ENCODE assay signal across 17 cellular contexts in the genomic region with DNA sequence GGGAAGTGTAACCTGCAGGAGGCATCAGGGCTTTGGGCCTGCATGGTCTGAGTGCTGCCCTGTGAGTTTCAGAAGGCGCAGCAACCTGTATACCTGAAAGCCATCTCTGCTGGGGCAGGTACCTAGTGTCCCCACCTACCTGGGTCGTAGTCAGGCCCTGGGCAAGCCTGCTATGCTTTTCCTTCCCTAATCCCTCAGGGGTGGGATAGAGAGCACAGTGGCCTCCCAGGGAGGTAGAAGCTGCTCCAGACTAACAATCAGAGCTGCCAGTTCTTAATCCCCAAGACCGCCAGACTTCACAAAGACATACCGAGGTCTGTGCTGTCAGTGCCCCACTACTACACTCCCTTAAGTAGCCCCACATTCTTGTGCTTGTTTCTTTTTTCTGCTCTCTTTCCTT. TPM values are rescaled to one million over a fixed set of nuclear protein-coding genes. Genes with fewer than 3 reads are reported as not detected.
DNase-seq lines count a peak whose midpoint lies in the region; ATAC-seq, FAIRE-seq and TF ChIP-seq lines count a peak whose summit lies in the region.
"Had no signal": no experiment of that assay in that cellular context is flagged by ENCODE, and none has a peak within 500 bp of the region (broad histone marks: within the 10 kb centered on the region; RNA-seq: fewer than 3 reads in every experiment).

No MANE protein-coding gene starts in this region.

- H3K9ac ChIP-seq in H1 (replicated peaks in 1 of 4; ENCODE audit: extremely low read depth in 1 of 4, low read depth in 3 of 4, low read length in 3 of 4) (no peak overlapping the region), HepG2 (ENCODE audit: insufficient read depth, low read depth, low read length) (no peak overlapping the region)

- no peaks in the 10 kb centered on the region; the same call in 1 of the 2 replicates for H3K79me1 ChIP-seq in H1 (ENCODE audit: low read depth, low read length)

- H3K79me2 ChIP-seq in H1 (ENCODE audit: control insufficient read depth in 1 of 2, insufficient read depth in 2 of 2, low read length in 2 of 2) (peaks cover 3 to 92% of the 10 kb centered on the region in 2 experiments; a peak in 3 of 4 replicates), HepG2 (ENCODE audit: insufficient read depth, low read length) (peaks cover 62% of the 10 kb centered on the region)

- CTCF ChIA-PET in CD4-positive, alpha-beta T cell (lab: Charles Lee): no interaction called here
- CTCF ChIA-PET in HEK293 (lab: Yijun Ruan, JAX): interaction anchor here (0.7 kb wide), 1 partner anchor 124 kb away, joined by 3 read pairs; no protein-coding TSS in a partner anchor
- CTCF ChIA-PET in H1 (lab: Charles Lee; ENCODE audit: partially characterized antibody): interaction anchor here (1.7 kb wide), 1 partner anchor 473 kb away, joined by 5 read pairs; no protein-coding TSS in a partner anchor
- CTCF ChIA-PET in HepG2 (lab: Yijun Ruan, JAX; ENCODE audit: low intra/inter-chr PET ratio, low total read pairs): no interaction called here

- H4K8ac ChIP-seq in H1 (ENCODE audit: extremely low read depth, insufficient read depth, low read length): no peak overlapping the region

- H3K27ac Mint-ChIP-seq in CD4-positive, alpha-beta T cell: peak overlapping the region; percentile 25
- peak overlapping the region; percentile 64 for H3K27ac Mint-ChIP-seq in nephron progenitor cell
- H3K27ac Mint-ChIP-seq: stimulated activated effector memory CD8-positive, alpha-beta T cell treated with anti-CD3 and anti-CD28 coated beads, Interleukin-12 subunit alpha, Interleukin-12 subunit beta, amount 100 ng/mL, for 72 hours had no signal

- H4K5ac ChIP-seq in H1 (ENCODE audit: insufficient read length, low read depth, low read length): no peak overlapping the region

- TF ChIP-seq EP300 in H1 (IDR thresholded peaks at IDR 0.05; ENCODE audit: borderline replicate concordance in 1 of 2, low read depth in 2 of 2, low read length in 2 of 2) (no peak), HepG2 (IDR thresholded peaks at IDR 0.05; ENCODE audit: low read depth in 2 of 2, low read length in 2 of 2) (no peak), HepG2 (CRISPR knock-in tag; IDR thresholded peaks at IDR 0.05; ENCODE audit: borderline replicate concordance) (no peak), upper lobe of left lung (IDR thresholded peaks at IDR 0.05) (no peak)

- no peak overlapping the region for H3K4me2 ChIP-seq in H1 (ENCODE audit: insufficient read depth in 1 of 2, low read depth in 2 of 2, low read length in 2 of 2)
- no peak overlapping the region for H3K4me2 ChIP-seq in HepG2 (ENCODE audit: low read depth, low read length)

- no peaks in the 10 kb centered on the region; the same call in 1 of the 2 replicates for H3K23me2 ChIP-seq in H1 (ENCODE audit: low read depth, low read length)

- peaks cover 3 to 5% of the 10 kb centered on the region in 2 experiments; a peak in 2 of 3 replicates for H3K36me3 ChIP-seq in HEK293 (ENCODE audit: control insufficient read depth in 2 of 2, insufficient read depth in 1 of 2, low read length in 2 of 2)
- H3K36me3 ChIP-seq in H1 (ENCODE audit: control insufficient read depth in 2 of 4, insufficient read depth in 4 of 4, low read length in 3 of 4): no peaks in the 10 kb centered on the region; a peak in 1 of 8 replicates
- H3K36me3 ChIP-seq in HepG2 (replicated peaks in 1 of 2; ENCODE audit: control insufficient read depth in 1 of 2, insufficient read depth in 2 of 2, low read length in 2 of 2): peaks cover 1 to 11% of the 10 kb centered on the region in 2 experiments; a peak in 2 of 5 replicates
- H3K36me3 ChIP-seq in upper lobe of left lung: peaks cover 0 to 17% (median 0%) of the 10 kb centered on the region in 4 donors

- H2BK120ac ChIP-seq in H1 (replicated peaks; ENCODE audit: low read depth, low read length): no peak overlapping the region

- TF ChIP-seq RAD21 in H1 (IDR thresholded peaks at IDR 0.05 in 1 of 2, conservative IDR thresholded peaks at IDR 0.05 in 1 of 2; ENCODE audit: low read depth in 2 of 2, low read length in 2 of 2): peak in 1 of 2 experiments; percentile 10; a peak in 1 of 4 replicates
- no peak for TF ChIP-seq RAD21 in HepG2 (CRISPR knock-in tag; IDR thresholded peaks at IDR 0.05)

- H3K4me1 Mint-ChIP-seq in CD4-positive, alpha-beta T cell (ENCODE audit: low read depth): peaks cover 67% of the 10 kb centered on the region
- H3K4me1 Mint-ChIP-seq in nephron progenitor cell: peaks cover 9% of the 10 kb centered on the region

- no peak for ATAC-seq in CD4-positive, alpha-beta T cell (ENCODE audit: poor library complexity)
- ATAC-seq in HepG2 (no peak), upper lobe of left lung (ENCODE audit: low FRiP score in 2 of 2) (no peak), HG02763 (IDR thresholded peaks at IDR 0.05; ENCODE audit: unreplicated experiment) (no peak)
- ATAC-seq: mucosa of descending colon; stimulated activated effector memory CD8-positive, alpha-beta T cell treated with anti-CD3 and anti-CD28 coated beads, Interleukin-12 subunit alpha, Interleukin-12 subunit beta, amount 100 ng/mL, for 72 hours had no signal

- H2AFZ ChIP-seq in H1 (ENCODE audit: low read length): no peak overlapping the region
- no peak overlapping the region for H2AFZ ChIP-seq in HepG2 (ENCODE audit: low read length)

- no peak overlapping the region for H3K4ac ChIP-seq in H1 (replicated peaks; ENCODE audit: insufficient read length, low read depth, low read length)

- WGBS in H1 (ENCODE audit: extremely low coverage in 1 of 2, insufficient coverage in 1 of 2, insufficient read length in 1 of 2, insufficient replicate concordance in 2 of 2, low coverage in 1 of 2, low lambda C conversion rate in 2 of 2, missing lambda C conversion rate in 1 of 2), 2 experiments: 55% methylated on average over 4 of the region's 4 CpGs; no CpG with 5 or more reads in 1 of the 2 experiments
- WGBS in HepG2 (ENCODE audit: low lambda C conversion rate): 90% methylated on average over 2 of the region's 4 CpGs
- WGBS in upper lobe of left lung, 2 donors: 77 to 88% methylated on average over 3 to 4 of the region's 4 CpGs

- no peak for TF ChIP-seq CTCF in CD4-positive, alpha-beta T cell (IDR thresholded peaks at IDR 0.05)
- no peak for TF ChIP-seq CTCF in HEK293 (tag by site-specific recombination; IDR thresholded peaks at IDR 0.05)
- TF ChIP-seq CTCF in H1 (IDR thresholded peaks at IDR 0.05; ENCODE audit: control extremely low read depth in 1 of 3, insufficient read depth in 1 of 3, low read depth in 1 of 3, low read length in 3 of 3): no peak
- TF ChIP-seq CTCF in nephron progenitor cell (IDR thresholded peaks at IDR 0.05): no peak
- no peak for TF ChIP-seq CTCF in HepG2 (CRISPR knock-in tag; IDR thresholded peaks at IDR 0.05)
- TF ChIP-seq CTCF in upper lobe of left lung (IDR thresholded peaks at IDR 0.05): no peak

- in situ Hi-C loops in HepG2 (cut with HindIII; ENCODE audit: extremely low pct_ligation_motif_present, low pct_unique_long_range_greater_than_20kb): no loop called here

- no peak overlapping the region for H3K23ac ChIP-seq in H1 (ENCODE audit: insufficient read length)

- H3K14ac ChIP-seq in H1 (ENCODE audit: insufficient read length): no peak overlapping the region

- no peak overlapping the region for H2BK12ac ChIP-seq in H1 (ENCODE audit: low read depth, low read length)

- peaks cover 89% of the 10 kb centered on the region for H3K36me3 Mint-ChIP-seq in CD4-positive, alpha-beta T cell (ENCODE audit: low read depth)
- H3K36me3 Mint-ChIP-seq in nephron progenitor cell (ENCODE audit: low read depth): peaks cover 75% of the 10 kb centered on the region

- H3K27me3 ChIP-seq in CD4-positive, alpha-beta T cell (ENCODE audit: control insufficient read depth, insufficient read depth, low read length): no peaks in the 10 kb centered on the region
- H3K27me3 ChIP-seq in H1 (replicated peaks in 1 of 4; ENCODE audit: control insufficient read depth in 3 of 4, extremely low read depth in 1 of 4, insufficient read depth in 3 of 4, low read length in 3 of 4) (no peaks in the 10 kb centered on the region), HepG2 (ENCODE audit: control insufficient read depth in 1 of 2, insufficient read depth in 2 of 2, low read length in 2 of 2) (no peaks in the 10 kb centered on the region), upper lobe of left lung (no peaks in the 10 kb centered on the region)
- H3K27me3 ChIP-seq: heart right ventricle, transverse colon had no signal

- H4K91ac ChIP-seq in H1 (replicated peaks; ENCODE audit: insufficient read length, low read length): no peak overlapping the region

- H4K20me1 ChIP-seq in H1 (replicated peaks in 1 of 2; ENCODE audit: control insufficient read depth in 1 of 2, insufficient read depth in 2 of 2, low read length in 2 of 2): peaks cover 2 to 4% of the 10 kb centered on the region in 2 experiments
- no peaks in the 10 kb centered on the region for H4K20me1 ChIP-seq in HepG2 (ENCODE audit: insufficient read depth, low read length)

- no TSS peak for BruUV-seq in HepG2 (replicated peaks; lab: Mats Ljungman, UMichigan)

- H3K56ac ChIP-seq in H1 (replicated peaks; ENCODE audit: insufficient read length, low read depth, low read length): no peak overlapping the region

- peaks cover 25% of the 10 kb centered on the region for H3K9me3 ChIP-seq in CD4-positive, alpha-beta T cell (ENCODE audit: control insufficient read depth, low read length)
- H3K9me3 ChIP-seq in HEK293 (ENCODE audit: control insufficient read depth, insufficient read depth, low read depth, low read length) (no peaks in the 10 kb centered on the region), H1 (ENCODE audit: insufficient read depth in 2 of 2, low read depth in 1 of 2, low read length in 1 of 2) (no peaks in the 10 kb centered on the region), HepG2 (ENCODE audit: low read length) (peaks cover 13% of the 10 kb centered on the region), upper lobe of left lung (peaks cover 5 to 20% (median 15%) of the 10 kb centered on the region in 4 donors)

- POLR2A ChIA-PET in CD4-positive, alpha-beta T cell (lab: Charles Lee): no interaction called here
- POLR2A ChIA-PET in HEK293 (lab: Yijun Ruan, JAX) (no interaction called here), H1 (lab: Charles Lee; ENCODE audit: partially characterized antibody) (no interaction called here), HepG2 (lab: Yijun Ruan, JAX) (no interaction called here)

- H3K18ac ChIP-seq in H1 (ENCODE audit: extremely low read depth, low read length): no peak overlapping the region

- no peak for TF ChIP-seq POLR2A in H1 (IDR thresholded peaks at IDR 0.05; ENCODE audit: control extremely low read depth in 1 of 2, low read depth in 2 of 2, low read length in 2 of 2)
- no peak for TF ChIP-seq POLR2A in HepG2 (IDR thresholded peaks at IDR 0.05; ENCODE audit: insufficient read depth in 1 of 2, low read depth in 2 of 2, low read length in 2 of 2)
- TF ChIP-seq POLR2A in upper lobe of left lung (IDR thresholded peaks at IDR 0.05): no peak

- H3K4me3 Mint-ChIP-seq in CD4-positive, alpha-beta T cell: peak overlapping the region; percentile 5
- H3K4me3 Mint-ChIP-seq in nephron progenitor cell: no peak overlapping the region
- H3K4me3 Mint-ChIP-seq: stimulated activated effector memory CD8-positive, alpha-beta T cell treated with anti-CD3 and anti-CD28 coated beads, Interleukin-12 subunit alpha, Interleukin-12 subunit beta, amount 100 ng/mL, for 72 hours had no signal

- H3K4me1 ChIP-seq in HEK293 (ENCODE audit: control insufficient read depth, insufficient read depth, low read length): 0 out of 2 replicates have a peak, but pooled peaks cover 2% of the 10 kb centered on the region
- peaks cover 0 to 5% (median 0%) of the 10 kb centered on the region in 4 experiments; a peak in 3 of 7 replicates for H3K4me1 ChIP-seq in H1 (replicated peaks in 1 of 4; ENCODE audit: control insufficient read depth in 3 of 4, insufficient read depth in 4 of 4, low read length in 3 of 4)
- H3K4me1 ChIP-seq in HepG2 (ENCODE audit: insufficient read depth, low read length): peaks cover 6% of the 10 kb centered on the region; the same call in 1 of the 2 replicates
- peaks cover 20 to 39% (median 31%) of the 10 kb centered on the region in 4 donors for H3K4me1 ChIP-seq in upper lobe of left lung

- H3K27me3 Mint-ChIP-seq in CD4-positive, alpha-beta T cell: no peaks in the 10 kb centered on the region
- H3K27me3 Mint-ChIP-seq in nephron progenitor cell (ENCODE audit: low read depth, poor library complexity): no peaks in the 10 kb centered on the region

- peak; percentile 73 for FAIRE-seq in H1 (lab: Jason Lieb, UNC)
- FAIRE-seq in HepG2 (lab: Jason Lieb, UNC): no peak

- no peak overlapping the region for H2AK5ac ChIP-seq in H1 (ENCODE audit: low read depth, low read length)

- no peak overlapping the region for H2BK20ac ChIP-seq in H1 (ENCODE audit: low read length)

- no peak overlapping the region for H3K27ac ChIP-seq in CD4-positive, alpha-beta T cell (ENCODE audit: low read depth, low read length)
- H3K27ac ChIP-seq in HEK293 (ENCODE audit: extremely low read depth, low read depth, low read length) (no peak overlapping the region), H1 (ENCODE audit: low read depth, low read length) (no peak overlapping the region), HepG2 (ENCODE audit: extremely low read length, insufficient read depth, low read length) (no peak overlapping the region), upper lobe of left lung (peak overlapping the region in 1 of 4 donors; percentile 67)
- H3K27ac ChIP-seq: transverse colon had no signal

- intact Hi-C loops in CD4-positive, alpha-beta T cell (cut with DNase I, micrococcal nuclease): loop anchor here in 1 of 2 experiments (5.0 kb wide), 2 partner anchors 33 to 53 kb away; partner anchors contain the start of genes KLLN and PTEN
- intact Hi-C loops in HepG2 (cut with micrococcal nuclease; ENCODE audit: unreplicated experiment): no loop called here

- no peak overlapping the region for H2BK15ac ChIP-seq in H1 (ENCODE audit: low read length)

- H2BK5ac ChIP-seq in H1 (ENCODE audit: low read depth, low read length): peak overlapping the region; percentile 60; the same call in 1 of the 2 replicates

- H3K4me3 ChIP-seq in HEK293 (ENCODE audit: low read depth, low read length) (no peak overlapping the region), H1 (ENCODE audit: extremely low read depth in 1 of 4, insufficient read depth in 2 of 4, low read depth in 3 of 4, low read length in 4 of 4) (no peak overlapping the region), HepG2 (replicated peaks in 1 of 3; ENCODE audit: insufficient read depth in 1 of 3, low read depth in 2 of 3, low read length in 3 of 3) (no peak overlapping the region), upper lobe of left lung (no peak overlapping the region)
- H3K4me3 ChIP-seq: heart right ventricle, mucosa of descending colon, transverse colon had no signal

- DNase-seq in CD4-positive, alpha-beta T cell: no peak
- DNase-seq in H1 (ENCODE audit: low read depth in 1 of 2, low spot score in 2 of 2) (peak; percentile 33 to 55), nephron progenitor cell (no peak), HepG2 (ENCODE audit: low spot score) (no peak), upper lobe of left lung (no peak), foreskin melanocyte (no peak)
- DNase-seq: activated gamma-delta T cell treated with Interleukin-2 at 50 U/mL for 16 hours, amygdala, NCI-H1417, NCI-H748 treated with DMSO at 0.1 percent for 48 hours, retina, transverse colon had no signal

- peaks cover 8% of the 10 kb centered on the region for H3K9me3 Mint-ChIP-seq in CD4-positive, alpha-beta T cell
- peaks cover 44% of the 10 kb centered on the region for H3K9me3 Mint-ChIP-seq in nephron progenitor cell

RNA-seq across cellular contexts. Expression of gene PTEN, which starts 52.0 kb away (rescaled TPM):
- total RNA-seq in CD4-positive, alpha-beta T cell: 10 to 100 TPM; 79.8 to 86.0 TPM
- total RNA-seq in H1 (2021; fragmentation: NEBNext Ultra II Directional; extraction: Animal tissue kit (Norgen Biotek cat#: 25700)): 48.7 and 51.2 TPM in 2 replicates
- 4.2 and 6.3 TPM in 2 replicates for polyA plus RNA-seq in H1 (2011; rRNA removed)
- 9.9 TPM for polyA plus RNA-seq in H1 (2011; cell fraction: cytosol; rRNA removed)
- polyA plus RNA-seq in H1 (2011; cell fraction: nucleus; rRNA removed): 12.0 TPM
- polyA plus RNA-seq in H1 (2012, experiment 1 of 2): 18.2 to 45.1 TPM (median 19.4 TPM) in 4 replicates
- 1.3 TPM for polyA plus RNA-seq in H1 (2012, experiment 2 of 2)
- polyA plus RNA-seq in H1 (2013, experiment 1 of 2): 20.6 TPM
- polyA plus RNA-seq in H1 (2013, experiment 2 of 2): 18.6 TPM
- 48.6 and 57.5 TPM in 2 replicates for polyA minus RNA-seq in H1 (2011; rRNA and poly(A)+ RNA removed)
- 27.1 TPM for polyA minus RNA-seq in H1 (2011; cell fraction: cytosol; rRNA and poly(A)+ RNA removed)
- 199 TPM for polyA minus RNA-seq in H1 (2011; cell fraction: nucleus; rRNA and poly(A)+ RNA removed)
- total RNA-seq in HepG2 (2016; rRNA removed; fragmentation: Illumina TruSeq; extraction: Trizol): 53.4 and 61.3 TPM in 2 replicates
- 82.4 and 88.0 TPM in 2 replicates for total RNA-seq in HepG2 (2016; cell fraction: cytosol; rRNA removed; fragmentation: Illumina TruSeq; extraction: Trizol; ENCODE audit: low read depth)
- 47.2 and 66.2 TPM in 2 replicates for total RNA-seq in HepG2 (2016; cell fraction: insoluble cytoplasmic fraction; rRNA removed; fragmentation: Illumina TruSeq; extraction: Trizol)
- total RNA-seq in HepG2 (2016; cell fraction: membrane; rRNA removed; fragmentation: Illumina TruSeq; extraction: Trizol): 81.1 and 107 TPM in 2 replicates
- 127 and 136 TPM in 2 replicates for total RNA-seq in HepG2 (2016; cell fraction: nucleus; rRNA removed; fragmentation: Illumina TruSeq; extraction: Trizol)
- polyA plus RNA-seq in HepG2 (2011; rRNA removed): 21.4 and 30.3 TPM in 2 replicates
- polyA plus RNA-seq in HepG2 (2011; cell fraction: cytosol; rRNA removed): 7.0 and 9.2 TPM in 2 replicates
- polyA plus RNA-seq in HepG2 (2011; cell fraction: nucleus; rRNA removed): 16.9 and 17.8 TPM in 2 replicates
- 34.8 and 38.6 TPM in 2 replicates for polyA plus RNA-seq in HepG2 (2012)
- polyA plus RNA-seq in HepG2 (2016; cell fraction: cytosol; fragmentation: Illumina TruSeq; extraction: Trizol; ENCODE audit: low read depth): 34.1 and 35.2 TPM in 2 replicates
- polyA plus RNA-seq in HepG2 (2016; cell fraction: insoluble cytoplasmic fraction; fragmentation: Illumina TruSeq; extraction: Trizol; ENCODE audit: low read depth): 41.9 and 43.9 TPM in 2 replicates
- 60.0 and 64.3 TPM in 2 replicates for polyA plus RNA-seq in HepG2 (2016; cell fraction: membrane; fragmentation: Illumina TruSeq; extraction: Trizol; ENCODE audit: low read depth)
- polyA plus RNA-seq in HepG2 (2016; cell fraction: nucleus; fragmentation: Illumina TruSeq; extraction: Trizol; ENCODE audit: insufficient read depth, low read depth): 62.6 and 63.9 TPM in 2 replicates
- polyA minus RNA-seq in HepG2 (2011; rRNA and poly(A)+ RNA removed; ENCODE audit: low replicate concordance): 18.6 and 85.7 TPM in 2 replicates
- polyA minus RNA-seq in HepG2 (2011; cell fraction: cytosol; rRNA and poly(A)+ RNA removed): 43.6 and 59.8 TPM in 2 replicates
- 255 and 302 TPM in 2 replicates for polyA minus RNA-seq in HepG2 (2011; cell fraction: nucleus; rRNA and poly(A)+ RNA removed)
- total RNA-seq in upper lobe of left lung: 100 to 1,000 TPM in 3 of 6 donors, 10 to 100 TPM in 3; 63.3 to 177 (median 99.0) TPM

RNA-seq across cellular contexts. Expression of gene KLLN, which starts 52.1 kb away (rescaled TPM):
- under 1 TPM; 0.33 to 0.36 TPM for total RNA-seq in CD4-positive, alpha-beta T cell
- 0.71 and 0.73 TPM in 2 replicates for total RNA-seq in H1 (2021; fragmentation: NEBNext Ultra II Directional; extraction: Animal tissue kit (Norgen Biotek cat#: 25700))
- polyA plus RNA-seq in H1 (2011; rRNA removed): 0.24 TPM in 2 replicates
- 0.19 TPM for polyA plus RNA-seq in H1 (2011; cell fraction: cytosol; rRNA removed)
- 0.37 TPM for polyA plus RNA-seq in H1 (2011; cell fraction: nucleus; rRNA removed)
- polyA plus RNA-seq in H1 (2012, experiment 1 of 2): 0.37 to 0.64 TPM (median 0.46 TPM) in 4 replicates
- 0.16 TPM for polyA plus RNA-seq in H1 (2012, experiment 2 of 2)
- 0.16 TPM for polyA plus RNA-seq in H1 (2013, experiment 1 of 2)
- polyA plus RNA-seq in H1 (2013, experiment 2 of 2): 0.26 TPM
- polyA minus RNA-seq in H1 (2011; rRNA and poly(A)+ RNA removed): 0.76 and 1.2 TPM in 2 replicates
- 0.22 TPM for polyA minus RNA-seq in H1 (2011; cell fraction: cytosol; rRNA and poly(A)+ RNA removed)
- polyA minus RNA-seq in H1 (2011; cell fraction: nucleus; rRNA and poly(A)+ RNA removed): 2.8 TPM
- 0.39 and 0.44 TPM in 2 replicates for total RNA-seq in HepG2 (2016; rRNA removed; fragmentation: Illumina TruSeq; extraction: Trizol)
- total RNA-seq in HepG2 (2016; cell fraction: cytosol; rRNA removed; fragmentation: Illumina TruSeq; extraction: Trizol; ENCODE audit: low read depth): 0.53 and 0.61 TPM in 2 replicates
- total RNA-seq in HepG2 (2016; cell fraction: insoluble cytoplasmic fraction; rRNA removed; fragmentation: Illumina TruSeq; extraction: Trizol): 0.45 and 0.46 TPM in 2 replicates
- 0.68 and 0.76 TPM in 2 replicates for total RNA-seq in HepG2 (2016; cell fraction: membrane; rRNA removed; fragmentation: Illumina TruSeq; extraction: Trizol)
- 0.56 and 0.63 TPM in 2 replicates for total RNA-seq in HepG2 (2016; cell fraction: nucleus; rRNA removed; fragmentation: Illumina TruSeq; extraction: Trizol)
- polyA plus RNA-seq in HepG2 (2011; rRNA removed): 0.08 and 0.12 TPM in 2 replicates
- polyA plus RNA-seq in HepG2 (2011; cell fraction: cytosol; rRNA removed): 0.12 and 0.14 TPM in 2 replicates
- polyA plus RNA-seq in HepG2 (2011; cell fraction: nucleus; rRNA removed): 0.19 and 0.23 TPM in 2 replicates
- polyA plus RNA-seq in HepG2 (2012): 0.15 and 0.34 TPM in 2 replicates
- 0.06 and 0.10 TPM in 2 replicates for polyA plus RNA-seq in HepG2 (2016; cell fraction: cytosol; fragmentation: Illumina TruSeq; extraction: Trizol; ENCODE audit: low read depth)
- polyA plus RNA-seq in HepG2 (2016; cell fraction: insoluble cytoplasmic fraction; fragmentation: Illumina TruSeq; extraction: Trizol; ENCODE audit: low read depth): 0.38 and 0.51 TPM in 2 replicates
- polyA plus RNA-seq in HepG2 (2016; cell fraction: membrane; fragmentation: Illumina TruSeq; extraction: Trizol; ENCODE audit: low read depth): 0.28 and 0.29 TPM in 2 replicates
- polyA plus RNA-seq in HepG2 (2016; cell fraction: nucleus; fragmentation: Illumina TruSeq; extraction: Trizol; ENCODE audit: insufficient read depth, low read depth): 0.27 TPM in 2 replicates
- polyA minus RNA-seq in HepG2 (2011; rRNA and poly(A)+ RNA removed; ENCODE audit: low replicate concordance): 0.64 and 3.7 TPM in 2 replicates
- 0.20 and 0.35 TPM in 2 replicates for polyA minus RNA-seq in HepG2 (2011; cell fraction: cytosol; rRNA and poly(A)+ RNA removed)
- 0.75 and 1.0 TPM in 2 replicates for polyA minus RNA-seq in HepG2 (2011; cell fraction: nucleus; rRNA and poly(A)+ RNA removed)
- under 1 TPM in 4 of 6 donors, not detected in 2; 0.20 to 0.54 (median 0.44) TPM for total RNA-seq in upper lobe of left lung

Comparison
In these comparisons a context has a peak if more than half of its experiments do, and no peak if none do; other contexts are left out.
1. DNase-seq: peak in H1 (2 of 2); none in CD4-positive, alpha-beta T cell (0 of 10), nephron progenitor cell (single experiment), HepG2 (single experiment), upper lobe of left lung (0 of 2) and foreskin melanocyte (single experiment).
2. CTCF ChIA-PET loops: an anchor here in HEK293 (0.7 kb wide) and H1 (1.7 kb wide); none called in CD4-positive, alpha-beta T cell and HepG2.